In genomic region chr2:162297925-162298552, GRCh38 we compare ENCODE assay signal across 1 cellular context.
A peak's percentile ranks its signal among the peaks of the same experiment; 100 is the strongest.
TF ChIP-seq lines count a peak whose summit lies in the region.

No MANE protein-coding gene starts in this region.

TF ChIP-seq in K562, 482 proteins besides CTCF, POLR2A, EP300 and RAD21 (continued from another document):
- no peak for TF ChIP-seq ZBTB26 (CRISPR knock-in tag; IDR thresholded peaks at IDR 0.05)
- no peak for TF ChIP-seq MTA2 (IDR thresholded peaks at IDR 0.05; ENCODE audit: low read depth)
- TF ChIP-seq DEAF1 (CRISPR knock-in tag; IDR thresholded peaks at IDR 0.05) = peak; percentile 78
- no peak for TF ChIP-seq MTA3 (IDR thresholded peaks at IDR 0.05; ENCODE audit: borderline replicate concordance)
- TF ChIP-seq CEBPB (tag; IDR thresholded peaks at IDR 0.05) = 0 out of 2 replicates have a peak, but pooled peaks have one; percentile 18
- TF ChIP-seq SMC3 (conservative IDR thresholded peaks at IDR 0.05; ENCODE audit: insufficient read depth, low read depth, low read length) = peak; percentile 33; the same call in 1 of the 2 replicates
